Comparison of ENCODE assay signal across 11 cellular contexts in genomic region chr22:49925525-49926128, GRCh38. TPM values are rescaled to one million over a fixed set of nuclear protein-coding genes. Genes with fewer than 3 reads are reported as not detected.
DNase-seq lines count a peak whose midpoint lies in the region; ATAC-seq and TF ChIP-seq lines count a peak whose summit lies in the region.
"Had no signal": no experiment of that assay in that cellular context is flagged by ENCODE, and none has a peak within 500 bp of the region (broad histone marks: within the 10 kb centered on the region; RNA-seq: fewer than 3 reads in every experiment).

No MANE protein-coding gene starts in this region.

- H4K20me1 ChIP-seq in BLaER1 treated with 17β-estradiol and CSF1 and Interleukin-3, amounts not matched to agents 10 nM and 100 nM = peaks cover 0 to 73% (median 0%) of the 10 kb centered on the region in 11 experiments; a peak in 5 of 22 replicates

- no peaks in the 10 kb centered on the region for H3K9me3 ChIP-seq in BLaER1 treated with 17β-estradiol and CSF1 and Interleukin-3, amounts not matched to agents 10 nM and 100 nM (replicated peaks in 1 of 11)
- H3K9me3 ChIP-seq: A549 had no signal

- no peaks in the 10 kb centered on the region for H3K9me3 Mint-ChIP-seq in activated CD8-positive, alpha-beta T cell treated with anti-CD3 and anti-CD28 coated beads, Interleukin-2, amount 10 ng/mL, durations not matched to agents 7 days and 5 days (ENCODE audit: insufficient read depth)
- peaks cover 7% of the 10 kb centered on the region for H3K9me3 Mint-ChIP-seq in glutamatergic neuron (ENCODE audit: unreplicated experiment)
- H3K9me3 Mint-ChIP-seq: nephron had no signal

- H3K4me3 Mint-ChIP-seq in activated CD8-positive, alpha-beta T cell treated with anti-CD3 and anti-CD28 coated beads, Interleukin-2, amount 10 ng/mL, durations not matched to agents 7 days and 5 days = peak overlapping the region; percentile 67
- H3K4me3 Mint-ChIP-seq in glutamatergic neuron (ENCODE audit: unreplicated experiment) = peak overlapping the region; percentile 65
- H3K4me3 Mint-ChIP-seq: nephron had no signal

- peaks cover 42% of the 10 kb centered on the region for H3K4me1 Mint-ChIP-seq in activated CD8-positive, alpha-beta T cell treated with anti-CD3 and anti-CD28 coated beads, Interleukin-2, amount 10 ng/mL, durations not matched to agents 7 days and 5 days (ENCODE audit: low read depth)
- H3K4me1 Mint-ChIP-seq in glutamatergic neuron (ENCODE audit: low read depth, unreplicated experiment) = peaks cover 26% of the 10 kb centered on the region

- CTCF ChIA-PET in activated CD8-positive, alpha-beta T cell treated with anti-CD3 and anti-CD28 coated beads, Interleukin-2, amount 10 ng/mL, durations not matched to agents 7 days and 5 days (lab: Charles Lee) = interaction anchor here (0.6 to 3.8 kb wide), 6 partner anchors 101 to 180 kb away, joined by 3 to 28 read pairs (median 4); partner anchors contain the start of gene MLC1

- H3K4me2 ChIP-seq in BLaER1 treated with 17β-estradiol and CSF1 and Interleukin-3, amounts not matched to agents 10 nM and 100 nM = peak overlapping the region; percentile 77 to 96 (median 86)
- H3K4me2 ChIP-seq: A549 had no signal

- H3K36me3 ChIP-seq in BLaER1 treated with 17β-estradiol and CSF1 and Interleukin-3, amounts not matched to agents 10 nM and 100 nM = peaks cover 6 to 31% (median 12%) of the 10 kb centered on the region in 11 experiments; a peak in 17 of 22 replicates

- DNase-seq in activated CD8-positive, alpha-beta T cell treated with anti-CD3 and anti-CD28 coated beads, Interleukin-2, amount 10 ng/mL, durations not matched to agents 7 days and 5 days = peak; percentile 81
- DNase-seq in glutamatergic neuron (no peak), NCI-H1417 treated with DMSO at 0.1 percent for 48 hours (lab: John Stamatoyannopoulos, UW) (no peak), SHP77 (lab: John Stamatoyannopoulos, UW) (no peak), left lobe of liver (ENCODE audit: low spot score) (no peak), DMS153 treated with DMSO at 0.1 percent for 48 hours (lab: John Stamatoyannopoulos, UW; ENCODE audit: unreplicated experiment) (no peak)
- DNase-seq: NK-92 treated with Interleukin-12 subunit alpha and Interleukin-12 subunit beta, amount 100 ng/mL, for 24 hours had no signal

- peaks cover 46 to 93% (median 91%) of the 10 kb centered on the region in 10 experiments for H3K4me1 ChIP-seq in BLaER1 treated with 17β-estradiol and CSF1 and Interleukin-3, amounts not matched to agents 10 nM and 100 nM

- H3K4me3 ChIP-seq in BLaER1 treated with 17β-estradiol and CSF1 and Interleukin-3, amounts not matched to agents 10 nM and 100 nM = peak overlapping the region; percentile 25 to 56 (median 45); a peak in 16 of 20 replicates
- H3K4me3 ChIP-seq: A549 had no signal

- no peaks in the 10 kb centered on the region for H3K27me3 ChIP-seq in BLaER1 treated with 17β-estradiol and CSF1 and Interleukin-3, amounts not matched to agents 10 nM and 100 nM

- peak; percentile 54 for ATAC-seq in HG03175 (IDR thresholded peaks at IDR 0.05; ENCODE audit: unreplicated experiment)
- ATAC-seq in activated CD8-positive, alpha-beta T cell treated with anti-CD3 and anti-CD28 coated beads, Interleukin-2, amount 10 ng/mL, durations not matched to agents 7 days and 5 days = peak; percentile 77
- ATAC-seq in left lobe of liver = no peak
- ATAC-seq: A549 had no signal

- H3K36me3 Mint-ChIP-seq in activated CD8-positive, alpha-beta T cell treated with anti-CD3 and anti-CD28 coated beads, Interleukin-2, amount 10 ng/mL, durations not matched to agents 7 days and 5 days (ENCODE audit: low read depth) = peaks cover 31% of the 10 kb centered on the region
- H3K36me3 Mint-ChIP-seq in glutamatergic neuron (ENCODE audit: unreplicated experiment) = no peaks in the 10 kb centered on the region

- POLR2A ChIA-PET in activated CD8-positive, alpha-beta T cell treated with anti-CD3 and anti-CD28 coated beads, Interleukin-2, amount 10 ng/mL, durations not matched to agents 7 days and 5 days (lab: Charles Lee) = interaction anchor here (0.6 to 1.6 kb wide), 9 partner anchors 8 to 100 kb away, joined by 3 to 7 read pairs (median 4); partner anchors contain the start of gene PIM3

- peak overlapping the region in 10 of 11 experiments; percentile 2 to 78 (median 60); a peak in 19 of 22 replicates for H3K9ac ChIP-seq in BLaER1 treated with 17β-estradiol and CSF1 and Interleukin-3, amounts not matched to agents 10 nM and 100 nM

- peak overlapping the region in 10 of 11 experiments; percentile 21 to 78 (median 60); a peak in 20 of 22 replicates for H3K27ac ChIP-seq in BLaER1 treated with 17β-estradiol and CSF1 and Interleukin-3, amounts not matched to agents 10 nM and 100 nM
- H3K27ac ChIP-seq: A549 had no signal

- no peak for TF ChIP-seq CTCF in glutamatergic neuron (IDR thresholded peaks at IDR 0.05; ENCODE audit: partially characterized antibody, unreplicated experiment)

- peak overlapping the region; percentile 95 for H3K27ac Mint-ChIP-seq in activated CD8-positive, alpha-beta T cell treated with anti-CD3 and anti-CD28 coated beads, Interleukin-2, amount 10 ng/mL, durations not matched to agents 7 days and 5 days
- peak overlapping the region; percentile 94 for H3K27ac Mint-ChIP-seq in glutamatergic neuron (ENCODE audit: unreplicated experiment)
- H3K27ac Mint-ChIP-seq: nephron had no signal

- H3K27me3 Mint-ChIP-seq in activated CD8-positive, alpha-beta T cell treated with anti-CD3 and anti-CD28 coated beads, Interleukin-2, amount 10 ng/mL, durations not matched to agents 7 days and 5 days (ENCODE audit: low read depth) = no peaks in the 10 kb centered on the region
- H3K27me3 Mint-ChIP-seq in glutamatergic neuron (ENCODE audit: unreplicated experiment) = no peaks in the 10 kb centered on the region

RNA-seq across cellular contexts. Expression of gene CRELD2, which starts 7.2 kb away (rescaled TPM):
- total RNA-seq in activated CD8-positive, alpha-beta T cell treated with anti-CD3 and anti-CD28 coated beads, Interleukin-2, amount 10 ng/mL, durations not matched to agents 7 days and 5 days = 10 to 100 TPM; 58.0 to 58.1 TPM
- total RNA-seq in glutamatergic neuron (ENCODE audit: unreplicated experiment) (24.9 TPM), left lobe of liver (65.1 TPM)

RNA-seq across cellular contexts. Expression of gene ALG12, which starts 7.4 kb away (rescaled TPM):
- 10 to 100 TPM; 16.3 to 17.4 TPM for total RNA-seq in activated CD8-positive, alpha-beta T cell treated with anti-CD3 and anti-CD28 coated beads, Interleukin-2, amount 10 ng/mL, durations not matched to agents 7 days and 5 days
- total RNA-seq in glutamatergic neuron (ENCODE audit: unreplicated experiment) (14.7 TPM), left lobe of liver (19.1 TPM)

RNA-seq across cellular contexts. Expression of gene PIM3, which starts 34.9 kb away (rescaled TPM):
- total RNA-seq in activated CD8-positive, alpha-beta T cell treated with anti-CD3 and anti-CD28 coated beads, Interleukin-2, amount 10 ng/mL, durations not matched to agents 7 days and 5 days = 10 to 100 TPM; 45.1 to 45.7 TPM
- total RNA-seq in glutamatergic neuron (ENCODE audit: unreplicated experiment) (32.3 TPM), left lobe of liver (36.8 TPM)
